In the genomic region with DNA sequence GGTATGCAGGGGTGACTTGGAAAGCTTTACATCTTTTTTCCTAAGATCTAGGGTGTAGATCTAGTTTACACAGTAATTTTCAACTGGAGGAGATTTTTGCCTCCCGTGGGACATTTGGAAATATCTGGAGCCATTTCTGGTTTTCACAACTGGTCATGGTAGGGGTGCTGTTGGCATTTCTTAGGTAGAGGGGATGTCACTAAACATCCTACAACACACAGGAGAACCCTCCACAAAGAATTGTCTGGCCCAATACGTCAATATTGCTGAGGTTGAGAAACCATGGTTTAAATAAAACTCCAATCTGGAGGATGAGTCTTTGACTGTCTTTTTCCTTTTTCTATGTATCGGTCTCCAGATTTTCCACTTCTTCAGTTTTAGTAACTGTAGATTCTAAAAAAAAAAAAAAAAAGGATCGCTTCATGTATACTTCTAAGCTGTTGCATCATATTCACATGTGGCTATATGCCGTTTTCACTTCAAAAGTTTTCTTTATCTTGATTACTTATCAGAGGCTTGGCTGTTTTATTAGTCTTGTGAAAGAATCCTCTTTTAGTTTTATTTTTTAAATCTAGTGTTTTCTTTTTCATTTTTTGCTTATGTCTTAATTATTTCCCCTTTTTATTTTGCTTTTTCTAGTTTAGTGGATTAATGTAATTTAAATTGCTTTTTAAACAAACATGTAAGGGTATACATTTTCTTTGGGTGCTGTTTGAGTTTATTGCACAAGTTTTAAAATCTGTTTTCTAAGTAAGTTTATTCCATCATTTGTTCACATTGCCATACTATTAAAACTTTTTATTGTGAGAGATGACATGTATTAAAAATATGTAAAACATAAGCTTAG, we compare ENCODE assay signal across 1 cellular context.
A peak's percentile ranks its signal among the peaks of the same experiment; 100 is the strongest.
TF ChIP-seq lines count a peak whose summit lies in the region.

No MANE protein-coding gene starts in this region.

TF ChIP-seq in HEK293, 187 proteins besides CTCF, POLR2A, EP300 and RAD21 (continued from another document):
- TF ChIP-seq ZNF518A (tag by site-specific recombination; conservative IDR thresholded peaks at IDR 0.05; ENCODE audit: low read depth) (peak; percentile 27; the same call in 1 of the 2 replicates), YY2 (tag by site-specific recombination; IDR thresholded peaks at IDR 0.05) (no peak)
